In genomic region chr16:66366433-66367299, GRCh38 we compare ENCODE assay signal across 10 cellular contexts. TPM values are rescaled to one million over a fixed set of nuclear protein-coding genes. Genes with fewer than 3 reads are reported as not detected.
A peak's percentile ranks its signal among the peaks of the same experiment; 100 is the strongest.
DNase-seq lines count a peak whose midpoint lies in the region; ATAC-seq and TF ChIP-seq lines count a peak whose summit lies in the region.
"Had no signal": no experiment of that assay in that cellular context is flagged by ENCODE, and none has a peak within 500 bp of the region (broad histone marks: within the 10 kb centered on the region; RNA-seq: fewer than 3 reads in every experiment).

TSS of gene CDH5 (plus strand) at chr16:66366691. CDS start at chr16:66379338, 12,647 bp downstream.

- no peak within 1 kb of the TSS for H3K4me3 Mint-ChIP-seq in activated CD8-positive, alpha-beta T cell treated with anti-CD3 and anti-CD28 coated beads for 36 hours
- H3K4me3 Mint-ChIP-seq: IgD-negative memory B cell had no signal

- POLR2A ChIA-PET in activated CD8-positive, alpha-beta T cell treated with anti-CD3 and anti-CD28 coated beads for 36 hours (lab: Charles Lee) = no interaction called here

- H4K20me1 ChIP-seq in mammary epithelial cell (ENCODE audit: insufficient read depth, low read length) = no peaks in the 10 kb centered on the region

- intact Hi-C loops in mammary epithelial cell (cut with micrococcal nuclease) (no loop called here), left ventricle myocardium inferior (cut with micrococcal nuclease) (no loop called here)
- intact Hi-C loops in activated CD8-positive, alpha-beta T cell treated with anti-CD3 and anti-CD28 coated beads for 36 hours (cut with micrococcal nuclease) = no loop called here

- DNase-seq in CD1c-positive myeloid dendritic cell (ENCODE audit: extremely low spot score) (peak; percentile 46), mammary epithelial cell (no peak), left ventricle myocardium inferior (peak; percentile 77), pulmonary artery endothelial cell (ENCODE audit: low read depth, low spot score) (no peak), DMS53 (lab: John Stamatoyannopoulos, UW) (no peak)
- no peak for DNase-seq in activated naive CD4-positive, alpha-beta T cell treated with Interleukin-2 at 50 U/mL for 16 hours
- DNase-seq in activated CD8-positive, alpha-beta T cell treated with anti-CD3 and anti-CD28 coated beads for 36 hours = no peak
- DNase-seq: NCI-H345 had no signal

- no TSS peak for BruUV-seq in mammary epithelial cell (replicated peaks; lab: Mats Ljungman, UMichigan)

- peak within 1 kb of the TSS; percentile 25 for H2AFZ ChIP-seq in mammary epithelial cell (ENCODE audit: low read depth, low read length)

- CTCF ChIA-PET in mammary epithelial cell (lab: Charles Lee; ENCODE audit: low non-redundant PET) = no interaction called here
- CTCF ChIA-PET in activated CD8-positive, alpha-beta T cell treated with anti-CD3 and anti-CD28 coated beads for 36 hours (lab: Charles Lee) = interaction anchor here (4.8 kb wide), 1 partner anchor 9 kb away, joined by 23 read pairs; no protein-coding TSS in a partner anchor

- H3K27me3 ChIP-seq in mammary epithelial cell (ENCODE audit: insufficient read depth, low read length) (no peaks in the 10 kb centered on the region), left ventricle myocardium inferior (ENCODE audit: low read depth) (peaks cover 11% of the 10 kb centered on the region)

- in situ Hi-C loops in mammary epithelial cell (cut with MboI; ENCODE audit: low sequenced_read_pairs in 2 of 2) = no loop called here

- peaks cover 30% of the 10 kb centered on the region for H3K27me3 Mint-ChIP-seq in activated CD8-positive, alpha-beta T cell treated with anti-CD3 and anti-CD28 coated beads for 36 hours

- 35% methylated on average over 19 of the region's 25 CpGs for WGBS in mammary epithelial cell (ENCODE audit: low coverage, missing lambda C conversion rate)

- no peak for ATAC-seq in GM21529 (IDR thresholded peaks at IDR 0.05; ENCODE audit: unreplicated experiment)
- ATAC-seq in activated CD8-positive, alpha-beta T cell treated with anti-CD3 and anti-CD28 coated beads for 36 hours = no peak

- TF ChIP-seq CTCF in mammary epithelial cell (conservative IDR thresholded peaks at IDR 0.05 in 1 of 2, IDR thresholded peaks at IDR 0.05 in 1 of 2; ENCODE audit: extremely low read depth in 1 of 2, insufficient read depth in 1 of 2, low read depth in 1 of 2, low read length in 2 of 2) (no peak), left ventricle myocardium inferior (IDR thresholded peaks at IDR 0.05; ENCODE audit: borderline replicate concordance) (no peak)
- no peak for TF ChIP-seq CTCF in activated CD8-positive, alpha-beta T cell treated with anti-CD3 and anti-CD28 coated beads for 36 hours (IDR thresholded peaks at IDR 0.05)

- H3K9me3 Mint-ChIP-seq in activated CD8-positive, alpha-beta T cell treated with anti-CD3 and anti-CD28 coated beads for 36 hours = no peaks in the 10 kb centered on the region
- H3K9me3 Mint-ChIP-seq: IgD-negative memory B cell had no signal

- no peaks in the 10 kb centered on the region for H3K36me3 Mint-ChIP-seq in activated CD8-positive, alpha-beta T cell treated with anti-CD3 and anti-CD28 coated beads for 36 hours (ENCODE audit: low read depth)

- no peak within 1 kb of the TSS for H3K4me2 ChIP-seq in mammary epithelial cell (ENCODE audit: insufficient read depth, low read depth, low read length)

- H3K9me3 ChIP-seq in mammary epithelial cell (replicated peaks; ENCODE audit: insufficient read depth, low read length) (no peaks in the 10 kb centered on the region), left ventricle myocardium inferior (replicated peaks) (no peaks in the 10 kb centered on the region)

- H3K9ac ChIP-seq in mammary epithelial cell (ENCODE audit: insufficient read depth, low read length) = no peak within 1 kb of the TSS

- H3K27ac ChIP-seq in mammary epithelial cell (ENCODE audit: insufficient read depth, low read depth, low read length) (no peak within 1 kb of the TSS), left ventricle myocardium inferior (replicated peaks) (peak within 1 kb of the TSS; percentile 93)

- peaks cover 3% of the 10 kb centered on the region for H3K4me1 ChIP-seq in mammary epithelial cell (ENCODE audit: insufficient read depth, low read length)
- H3K4me1 ChIP-seq in left ventricle myocardium inferior = peaks cover 75% of the 10 kb centered on the region

- dilution Hi-C loops in mammary epithelial cell (cut with HindIII; ENCODE audit: low sequenced_read_pairs) = no loop called here

- no peak within 1 kb of the TSS for H3K4me3 ChIP-seq in mammary epithelial cell (replicated peaks in 1 of 3; ENCODE audit: insufficient read depth in 1 of 3, low read depth in 2 of 3, low read length in 3 of 3)
- H3K4me3 ChIP-seq in left ventricle myocardium inferior = peak within 1 kb of the TSS; percentile 73

- no peaks in the 10 kb centered on the region for H3K4me1 Mint-ChIP-seq in activated CD8-positive, alpha-beta T cell treated with anti-CD3 and anti-CD28 coated beads for 36 hours (ENCODE audit: low read depth)

- H3K79me2 ChIP-seq in mammary epithelial cell (ENCODE audit: insufficient read depth, low read length) = no peaks in the 10 kb centered on the region

- H3K27ac Mint-ChIP-seq in activated CD8-positive, alpha-beta T cell treated with anti-CD3 and anti-CD28 coated beads for 36 hours = no peak within 1 kb of the TSS

- no peaks in the 10 kb centered on the region for H3K36me3 ChIP-seq in mammary epithelial cell (ENCODE audit: insufficient read depth, low read length)
- peaks cover 5% of the 10 kb centered on the region for H3K36me3 ChIP-seq in left ventricle myocardium inferior

RNA-seq across cellular contexts. Expression of gene CDH5, which starts in this region (rescaled TPM):
- total RNA-seq in mammary epithelial cell (under 1 TPM in 1 of 2 donors, not detected in 1; 0.12 TPM), left ventricle myocardium inferior (47.1 TPM), pulmonary artery endothelial cell (512 and 580 TPM in 2 replicates)
- polyA plus RNA-seq in mammary epithelial cell = 0.03 TPM
- not detected for polyA minus RNA-seq in mammary epithelial cell
- total RNA-seq in activated CD8-positive, alpha-beta T cell treated with anti-CD3 and anti-CD28 coated beads for 36 hours = not detected
- polyA plus RNA-seq: IgD-negative memory B cell had no signal

Comparison
In these comparisons a context has a peak if more than half of its experiments do, and no peak if none do; other contexts are left out.
1. RNA of gene CDH5 (total RNA-seq): 512 to 580 TPM in pulmonary artery endothelial cell and 47.1 TPM in left ventricle myocardium inferior (single experiment); 0.12 TPM in mammary epithelial cell and not detected in activated CD8-positive, alpha-beta T cell treated with anti-CD3 and anti-CD28 coated beads for 36 hours; every median in the first group is over 10 times any median in the second.
2. RNA of gene CDH5 (total RNA-seq): 512 to 580 TPM in pulmonary artery endothelial cell; 47.1 TPM in left ventricle myocardium inferior (single experiment); every median in the first group is over 10 times any median in the second.
3. DNase-seq: peak in CD1c-positive myeloid dendritic cell (single experiment) and left ventricle myocardium inferior (single experiment); none in mammary epithelial cell (single experiment), pulmonary artery endothelial cell (single experiment), activated naive CD4-positive, alpha-beta T cell treated with Interleukin-2 at 50 U/mL for 16 hours (single experiment), DMS53 (single experiment) and activated CD8-positive, alpha-beta T cell treated with anti-CD3 and anti-CD28 coated beads for 36 hours (single experiment).